26 cellular contexts compared by ENCODE assay signal in the genomic region with DNA sequence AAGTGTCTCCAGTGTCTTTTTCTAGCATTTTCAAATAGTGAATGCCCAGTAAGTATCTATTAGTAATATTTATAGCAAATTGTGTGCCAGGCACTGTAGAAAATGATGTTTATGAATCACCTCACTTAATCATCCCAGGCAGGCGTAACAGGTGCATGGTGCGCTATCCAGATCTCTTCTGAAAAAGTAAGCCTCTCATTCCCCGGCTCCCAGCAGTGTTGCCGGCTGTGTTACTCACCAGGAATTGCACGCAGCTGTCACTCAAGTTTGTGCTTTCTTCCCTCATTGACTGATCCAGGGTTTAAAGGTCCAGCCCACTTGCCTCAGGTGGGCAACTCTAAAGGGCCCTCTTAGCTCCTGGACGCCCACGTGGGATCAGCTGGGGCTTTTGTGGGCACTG.
"Had no signal": no experiment of that assay in that cellular context is flagged by ENCODE, and none has a peak within 500 bp of the region (broad histone marks: within the 10 kb centered on the region; RNA-seq: fewer than 3 reads in every experiment).

No MANE protein-coding gene starts in this region.

- H3K27ac ChIP-seq: brain microvascular endothelial cell, VCaP had no signal

- H3K9me3 Mint-ChIP-seq: activated CD4-positive, alpha-beta memory T cell treated with anti-CD3 and anti-CD28 coated beads for 36 hours; activated CD4-positive, alpha-beta T cell treated with anti-CD3 and anti-CD28 coated beads, Interleukin-2, amount 10 ng/mL, durations not matched to agents 7 days and 5 days; activated naive CD4-positive, alpha-beta T cell treated with anti-CD3 and anti-CD28 coated beads for 36 hours had no signal

- FAIRE-seq: K562, RCC 7860, TTC549 had no signal

- H3K27me3 Mint-ChIP-seq: activated CD4-positive, alpha-beta memory T cell treated with anti-CD3 and anti-CD28 coated beads for 36 hours; activated CD4-positive, alpha-beta T cell treated with anti-CD3 and anti-CD28 coated beads, Interleukin-2, amount 10 ng/mL, durations not matched to agents 7 days and 5 days; activated naive CD8-positive, alpha-beta T cell; activated T-helper 17 cell treated with anti-CD3 and anti-CD28 coated beads, Interleukin-2, amount 50 U/mL, for 72 hours; T-helper 17 cell had no signal

- H3K4me3 Mint-ChIP-seq: activated CD4-positive, alpha-beta memory T cell treated with anti-CD3 and anti-CD28 coated beads for 36 hours; activated CD4-positive, alpha-beta T cell treated with anti-CD3 and anti-CD28 coated beads, Interleukin-2, amount 10 ng/mL, durations not matched to agents 7 days and 5 days; activated naive CD4-positive, alpha-beta T cell treated with anti-CD3 and anti-CD28 coated beads for 36 hours; activated naive CD8-positive, alpha-beta T cell; activated T-helper 17 cell treated with anti-CD3 and anti-CD28 coated beads, Interleukin-2, amount 50 U/mL, for 72 hours; T-helper 17 cell had no signal

- H3K27me3 ChIP-seq: brain microvascular endothelial cell had no signal

- DNase-seq: activated CD4-positive, alpha-beta memory T cell treated with anti-CD3 and anti-CD28 coated beads for 36 hours; activated CD4-positive, alpha-beta T cell treated with anti-CD3 and anti-CD28 coated beads, Interleukin-2, amount 10 ng/mL, durations not matched to agents 7 days and 5 days; activated CD4-positive, CD25-positive, alpha-beta regulatory T cell; activated gamma-delta T cell; activated naive CD4-positive, alpha-beta T cell treated with anti-CD3 and anti-CD28 coated beads for 36 hours; activated T-cell treated with anti-CD3 and anti-CD28 coated beads for 4 hours; activated T-cell treated with anti-CD3 and anti-CD28 coated beads, Interleukin-2, amount 50 U/mL, for 48 hours; brain microvascular endothelial cell; cerebellar nuclear complex; Karpas-422; NCI-H1092; NCI-H1436; NCI-H1694 treated with DMSO at 0.1 percent for 48 hours; NCI-H2029 treated with DMSO at 0.1 percent for 48 hours; NCI-H2227 treated with DMSO at 0.1 percent for 48 hours; NCI-H446 treated with DMSO at 0.1 percent for 48 hours; NCI-H526 treated with DMSO at 0.1 percent for 48 hours; SHP77 treated with DMSO at 0.1 percent for 48 hours; T-helper 17 cell; T-helper 9 cell had no signal

- H3K4me3 ChIP-seq: K562 had no signal

- H3K4me1 Mint-ChIP-seq: activated CD4-positive, alpha-beta T cell treated with anti-CD3 and anti-CD28 coated beads, Interleukin-2, amount 10 ng/mL, durations not matched to agents 7 days and 5 days; activated T-helper 17 cell treated with anti-CD3 and anti-CD28 coated beads, Interleukin-2, amount 50 U/mL, for 72 hours; T-helper 17 cell had no signal

- H3K36me3 Mint-ChIP-seq: activated CD4-positive, alpha-beta memory T cell treated with anti-CD3 and anti-CD28 coated beads for 36 hours; activated naive CD8-positive, alpha-beta T cell had no signal

- H3K36me3 ChIP-seq: brain microvascular endothelial cell had no signal

- H3K27ac Mint-ChIP-seq: activated CD4-positive, alpha-beta memory T cell treated with anti-CD3 and anti-CD28 coated beads for 36 hours; activated CD4-positive, alpha-beta T cell treated with anti-CD3 and anti-CD28 coated beads, Interleukin-2, amount 10 ng/mL, durations not matched to agents 7 days and 5 days; activated naive CD4-positive, alpha-beta T cell treated with anti-CD3 and anti-CD28 coated beads for 36 hours; activated naive CD8-positive, alpha-beta T cell; activated T-helper 17 cell treated with anti-CD3 and anti-CD28 coated beads, Interleukin-2, amount 50 U/mL, for 72 hours; T-helper 17 cell had no signal
